In the genomic region with DNA sequence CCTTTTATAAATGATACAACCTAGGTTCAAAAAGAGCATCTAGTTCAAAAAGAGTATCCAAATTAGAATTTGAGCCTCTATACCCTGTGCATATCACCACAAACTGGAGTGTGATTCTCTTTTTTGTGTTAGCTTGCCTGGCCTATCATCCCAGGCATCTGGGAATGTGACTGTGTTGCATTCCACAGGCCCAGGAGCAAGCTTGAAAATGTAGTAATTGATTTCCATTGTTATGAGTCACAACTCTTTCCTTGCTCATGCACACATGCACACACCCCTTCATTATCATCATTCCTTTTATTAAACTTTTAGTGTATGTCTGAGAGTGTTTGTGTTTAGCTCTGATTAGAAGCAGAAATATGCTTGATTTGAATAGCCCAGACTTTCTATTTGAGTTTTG, we compare ENCODE assay signal across 11 cellular contexts.
A peak's percentile ranks its signal among the peaks of the same experiment; 100 is the strongest.
DNase-seq lines count a peak whose midpoint lies in the region; ATAC-seq, FAIRE-seq and TF ChIP-seq lines count a peak whose summit lies in the region.
"Had no signal": no experiment of that assay in that cellular context is flagged by ENCODE, and none has a peak within 500 bp of the region (broad histone marks: within the 10 kb centered on the region; RNA-seq: fewer than 3 reads in every experiment).

No MANE protein-coding gene starts in this region.

- H3K27me3 ChIP-seq in HepG2 (ENCODE audit: control insufficient read depth in 1 of 2, insufficient read depth in 2 of 2, low read length in 2 of 2): no peaks in the 10 kb centered on the region
- H3K27me3 ChIP-seq in right lobe of liver: no peaks in the 10 kb centered on the region
- H3K27me3 ChIP-seq: BLaER1, vagina had no signal

- H3K4me1 Mint-ChIP-seq in nephron progenitor cell: no peaks in the 10 kb centered on the region

- H3K27ac ChIP-seq in HepG2 (ENCODE audit: extremely low read length, insufficient read depth, low read length) (no peak overlapping the region), right lobe of liver (no peak overlapping the region)
- H3K27ac ChIP-seq: BLaER1, vagina had no signal

- peaks cover 29% of the 10 kb centered on the region for H3K36me3 Mint-ChIP-seq in nephron progenitor cell (ENCODE audit: low read depth)

- H3K9me3 ChIP-seq in HepG2 (ENCODE audit: low read length): no peaks in the 10 kb centered on the region
- no peaks in the 10 kb centered on the region for H3K9me3 ChIP-seq in right lobe of liver
- H3K9me3 ChIP-seq: BLaER1, vagina had no signal

- no peak for TF ChIP-seq CTCF in HepG2 (CRISPR knock-in tag; IDR thresholded peaks at IDR 0.05)
- TF ChIP-seq CTCF in right lobe of liver (IDR thresholded peaks at IDR 0.05): no peak
- no peak for TF ChIP-seq CTCF in nephron progenitor cell (IDR thresholded peaks at IDR 0.05)

- no peak for TF ChIP-seq RAD21 in HepG2 (CRISPR knock-in tag; IDR thresholded peaks at IDR 0.05)

- no peak overlapping the region for H3K4me3 Mint-ChIP-seq in nephron progenitor cell
- H3K4me3 Mint-ChIP-seq: immature natural killer cell had no signal

- H3K27me3 Mint-ChIP-seq in nephron progenitor cell (ENCODE audit: low read depth, poor library complexity): no peaks in the 10 kb centered on the region

- no peak overlapping the region for H3K4me2 ChIP-seq in HepG2 (ENCODE audit: low read depth, low read length)
- H3K4me2 ChIP-seq: BLaER1 had no signal

- H3K4me1 ChIP-seq in HepG2 (ENCODE audit: insufficient read depth, low read length) (no peaks in the 10 kb centered on the region), right lobe of liver (no peaks in the 10 kb centered on the region)
- H3K4me1 ChIP-seq: BLaER1 had no signal

- no peak overlapping the region for H3K27ac Mint-ChIP-seq in nephron progenitor cell
- H3K27ac Mint-ChIP-seq: immature natural killer cell had no signal

- BruUV-seq in HepG2 (replicated peaks; lab: Mats Ljungman, UMichigan): no TSS peak

- intact Hi-C loops in HepG2 (cut with micrococcal nuclease; ENCODE audit: unreplicated experiment) (no loop called here), right lobe of liver (cut with DNase I) (no loop called here)

- H3K36me3 ChIP-seq in HepG2 (replicated peaks in 1 of 2; ENCODE audit: control insufficient read depth in 1 of 2, insufficient read depth in 2 of 2, low read length in 2 of 2) (peaks cover 2 to 13% of the 10 kb centered on the region in 2 experiments; a peak in 3 of 5 replicates), right lobe of liver (no peaks in the 10 kb centered on the region)

- no peaks in the 10 kb centered on the region for H4K20me1 ChIP-seq in HepG2 (ENCODE audit: insufficient read depth, low read length)
- H4K20me1 ChIP-seq: BLaER1 had no signal

- no peak overlapping the region for H2AFZ ChIP-seq in HepG2 (ENCODE audit: low read length)

- H3K9ac ChIP-seq in HepG2 (ENCODE audit: insufficient read depth, low read depth, low read length): no peak overlapping the region
- H3K9ac ChIP-seq: BLaER1 had no signal

- no peaks in the 10 kb centered on the region for H3K9me3 Mint-ChIP-seq in nephron progenitor cell
- H3K9me3 Mint-ChIP-seq: immature natural killer cell had no signal

- no peak; the same call in 2 of the 3 replicates for ATAC-seq in HepG2
- ATAC-seq in right lobe of liver: no peak
- no peak for ATAC-seq in GM21825 (IDR thresholded peaks at IDR 0.05; ENCODE audit: unreplicated experiment)
- ATAC-seq in HG02759 (IDR thresholded peaks at IDR 0.05; ENCODE audit: unreplicated experiment): no peak

- POLR2A ChIA-PET in HepG2 (lab: Yijun Ruan, JAX): no interaction called here

- TF ChIP-seq EP300 in HepG2 (IDR thresholded peaks at IDR 0.05; ENCODE audit: low read depth in 2 of 2, low read length in 2 of 2) (no peak), HepG2 (CRISPR knock-in tag; IDR thresholded peaks at IDR 0.05; ENCODE audit: borderline replicate concordance) (no peak)

- DNase-seq in HepG2 (ENCODE audit: low spot score) (peak; percentile 5), right lobe of liver (no peak), amniotic stem cell (lab: John Stamatoyannopoulos, UW) (peak; percentile 30), iPS-NIHi7 (ENCODE audit: extremely low spot score) (peak; percentile 44), putamen (ENCODE audit: low spot score) (no peak), nephron progenitor cell (no peak)
- DNase-seq: immature natural killer cell had no signal

- TF ChIP-seq POLR2A in HepG2 (IDR thresholded peaks at IDR 0.05; ENCODE audit: insufficient read depth in 1 of 2, low read depth in 2 of 2, low read length in 2 of 2): no peak
- no peak for TF ChIP-seq POLR2A in right lobe of liver (IDR thresholded peaks at IDR 0.05)

- in situ Hi-C loops in HepG2 (cut with HindIII; ENCODE audit: extremely low pct_ligation_motif_present, low pct_unique_long_range_greater_than_20kb): no loop called here

- FAIRE-seq in HepG2 (lab: Jason Lieb, UNC): no peak

- H3K79me2 ChIP-seq in HepG2 (ENCODE audit: insufficient read depth, low read length): no peaks in the 10 kb centered on the region

- CTCF ChIA-PET in HepG2 (lab: Yijun Ruan, JAX; ENCODE audit: low intra/inter-chr PET ratio, low total read pairs): no interaction called here

- H3K4me3 ChIP-seq in HepG2 (replicated peaks in 1 of 3; ENCODE audit: insufficient read depth in 1 of 3, low read depth in 2 of 3, low read length in 3 of 3) (no peak overlapping the region), right lobe of liver (no peak overlapping the region)
- H3K4me3 ChIP-seq: BLaER1, vagina had no signal

TF ChIP-seq in HepG2, 621 proteins besides CTCF, POLR2A, EP300 and RAD21:
- TF ChIP-seq, protein P1, sequence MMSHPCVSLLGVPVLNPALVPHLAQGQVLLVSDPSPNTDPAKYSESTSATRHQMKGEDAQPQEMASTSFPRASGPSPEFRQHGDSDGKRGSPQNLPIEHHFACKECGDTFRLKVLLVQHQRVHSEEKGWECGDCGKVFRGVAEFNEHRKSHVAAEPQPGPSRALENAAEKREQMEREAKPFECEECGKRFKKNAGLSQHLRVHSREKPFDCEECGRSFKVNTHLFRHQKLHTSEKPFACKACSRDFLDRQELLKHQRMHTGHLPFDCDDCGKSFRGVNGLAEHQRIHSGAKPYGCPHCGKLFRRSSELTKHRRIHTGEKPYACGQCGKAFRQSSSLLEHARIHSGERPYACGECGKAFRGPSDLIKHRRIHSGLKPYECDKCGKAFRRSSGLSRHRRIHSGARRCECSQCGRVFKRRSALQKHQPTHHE (CRISPR knock-in tag; IDR thresholded peaks at IDR 0.05; ENCODE audit: borderline replicate concordance): no peak
- peak; percentile 38 for TF ChIP-seq TEAD3 (CRISPR knock-in tag; optimal IDR thresholded peaks at IDR 0.05; ENCODE audit: borderline replicate concordance)
TF ChIP-seq in HepG2: peak in this region for 1.

Comparison
In these comparisons a context has a peak if more than half of its experiments do, and no peak if none do; other contexts are left out.
1. DNase-seq: peak in HepG2 (single experiment), amniotic stem cell (single experiment) and iPS-NIHi7 (single experiment); none in right lobe of liver (0 of 3), putamen (single experiment) and nephron progenitor cell (single experiment).